In genomic region chr14:89146291-89146690, GRCh38 we compare ENCODE assay signal across 1 cellular context.
TF ChIP-seq lines count a peak whose summit lies in the region.

No MANE protein-coding gene starts in this region.

TF ChIP-seq in HepG2, 621 proteins besides CTCF, POLR2A, EP300 and RAD21 (continued from another document):
- no peak for TF ChIP-seq ZNF800 (CRISPR knock-in tag; IDR thresholded peaks at IDR 0.05)
- peak; percentile 29 to 42; a peak in 2 of 4 replicates for TF ChIP-seq MAFK (conservative IDR thresholded peaks at IDR 0.05 in 1 of 2, IDR thresholded peaks at IDR 0.05 in 1 of 2; ENCODE audit: low read length in 2 of 2)
- no peak for TF ChIP-seq ZNF7 (CRISPR knock-in tag; IDR thresholded peaks at IDR 0.05)
